In the genomic region with DNA sequence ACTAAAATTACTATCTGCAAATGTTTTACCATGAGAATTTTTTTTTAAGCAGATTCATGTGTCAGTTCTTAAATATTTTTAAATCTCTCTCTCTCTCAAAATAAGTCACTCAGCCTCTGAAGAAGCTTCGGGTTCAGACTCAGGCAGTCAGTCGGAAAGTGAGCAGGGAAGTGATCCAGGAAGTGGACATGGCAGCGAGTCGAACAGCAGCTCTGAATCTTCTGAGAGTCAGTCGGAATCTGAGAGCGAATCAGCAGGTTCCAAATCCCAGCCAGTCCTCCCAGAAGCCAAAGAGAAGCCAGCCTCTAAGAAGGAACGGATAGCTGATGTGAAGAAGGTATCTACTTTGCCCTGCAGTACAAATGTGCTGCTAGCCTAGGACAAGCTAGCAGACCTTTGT, we compare ENCODE assay signal across 12 cellular contexts. TPM values are rescaled to one million over a fixed set of nuclear protein-coding genes. Genes with fewer than 3 reads are reported as not detected.
A peak's percentile ranks its signal among the peaks of the same experiment; 100 is the strongest.
DNase-seq lines count a peak whose midpoint lies in the region; ATAC-seq and TF ChIP-seq lines count a peak whose summit lies in the region.
"Had no signal": no experiment of that assay in that cellular context is flagged by ENCODE, and none has a peak within 500 bp of the region (broad histone marks: within the 10 kb centered on the region; RNA-seq: fewer than 3 reads in every experiment).

No MANE protein-coding gene starts in this region.

- H3K9me3 ChIP-seq in mammary epithelial cell (replicated peaks; ENCODE audit: insufficient read depth, low read length) (no peaks in the 10 kb centered on the region), tibial nerve (no peaks in the 10 kb centered on the region)
- H3K9me3 ChIP-seq: upper lobe of left lung had no signal

- in situ Hi-C loops in mammary epithelial cell (cut with MboI; ENCODE audit: low sequenced_read_pairs in 2 of 2): no loop called here

- no peaks in the 10 kb centered on the region for H4K20me1 ChIP-seq in mammary epithelial cell (ENCODE audit: insufficient read depth, low read length)

- dilution Hi-C loops in mammary epithelial cell (cut with HindIII; ENCODE audit: low sequenced_read_pairs): no loop called here

- peak overlapping the region; percentile 93 for H3K27ac Mint-ChIP-seq in MCF 10A (ENCODE audit: low read depth, unreplicated experiment)
- H3K27ac Mint-ChIP-seq in naive B cell: peak overlapping the region; percentile 6 to 93 (median 73)

- 97% methylated on average over 7 of the region's 7 CpGs for WGBS in mammary epithelial cell (ENCODE audit: low coverage, missing lambda C conversion rate)
- 57 to 60% methylated on average over 7 of the region's 7 CpGs for WGBS in tibial nerve, 2 donors

- no peaks in the 10 kb centered on the region for H3K9me3 Mint-ChIP-seq in MCF 10A (ENCODE audit: unreplicated experiment)
- H3K9me3 Mint-ChIP-seq in naive B cell: no peaks in the 10 kb centered on the region

- TF ChIP-seq POLR2A in tibial nerve (IDR thresholded peaks at IDR 0.05): no peak

- intact Hi-C loops in MCF 10A (cut with micrococcal nuclease) (no loop called here), mammary epithelial cell (cut with micrococcal nuclease) (no loop called here)

- H3K4me1 ChIP-seq in mammary epithelial cell (ENCODE audit: insufficient read depth, low read length): peaks cover 37% of the 10 kb centered on the region
- H3K4me1 ChIP-seq in tibial nerve: peaks cover 0 to 75% (median 28%) of the 10 kb centered on the region in 4 donors

- H3K4me2 ChIP-seq in mammary epithelial cell (ENCODE audit: insufficient read depth, low read depth, low read length): no peak overlapping the region

- H3K4me1 Mint-ChIP-seq in MCF 10A (ENCODE audit: insufficient read depth, unreplicated experiment) (peaks cover 39% of the 10 kb centered on the region), naive B cell (peaks cover 30 to 62% (median 58%) of the 10 kb centered on the region in 3 donors)

- peaks cover 40% of the 10 kb centered on the region for H3K36me3 ChIP-seq in mammary epithelial cell (ENCODE audit: insufficient read depth, low read length)
- peaks cover 7 to 47% (median 20%) of the 10 kb centered on the region in 3 donors for H3K36me3 ChIP-seq in tibial nerve

- TF ChIP-seq EP300 in tibial nerve (IDR thresholded peaks at IDR 0.05): no peak

- POLR2A ChIA-PET in MCF 10A (lab: Yijun Ruan, JAX): interaction anchor here (0.7 to 13.0 kb wide), 7 partner anchors 17 to 124 kb away, joined by 3 to 258 read pairs (median 7); no protein-coding TSS in a partner anchor

- H3K36me3 Mint-ChIP-seq in MCF 10A (ENCODE audit: insufficient read depth, unreplicated experiment): peaks cover 88% of the 10 kb centered on the region
- peaks cover 0 to 37% of the 10 kb centered on the region in 2 donors for H3K36me3 Mint-ChIP-seq in naive B cell

- no TSS peak for BruUV-seq in MCF 10A (replicated peaks; lab: Mats Ljungman, UMichigan)
- no TSS peak for BruUV-seq in mammary epithelial cell (replicated peaks; lab: Mats Ljungman, UMichigan)

- no peak for ATAC-seq in naive B cell (ENCODE audit: low read depth in 2 of 2)
- ATAC-seq in HG02678 (IDR thresholded peaks at IDR 0.05; ENCODE audit: unreplicated experiment): no peak

- no peaks in the 10 kb centered on the region for H3K27me3 ChIP-seq in mammary epithelial cell (ENCODE audit: insufficient read depth, low read length)
- H3K27me3 ChIP-seq in tibial nerve: no peaks in the 10 kb centered on the region
- H3K27me3 ChIP-seq: upper lobe of left lung had no signal

- CTCF ChIA-PET in MCF 10A (lab: Yijun Ruan, JAX) (interaction anchor here (0.6 to 4.1 kb wide), 2 partner anchors 127 to 973 kb away, joined by 3 to 30 read pairs; no protein-coding TSS in a partner anchor), mammary epithelial cell (lab: Charles Lee; ENCODE audit: low non-redundant PET) (interaction anchor here (0.7 kb wide), 1 partner anchor 120 kb away, joined by 8 read pairs; no protein-coding TSS in a partner anchor)

- DNase-seq in MCF 10A (ENCODE audit: unreplicated experiment): no peak
- no peak for DNase-seq in mammary epithelial cell
- DNase-seq in cerebellum (ENCODE audit: low spot score): peak; percentile 51
- no peak for DNase-seq in naive B cell
- no peak for DNase-seq in tibial nerve (ENCODE audit: low spot score in 2 of 2)
- no peak for DNase-seq in DMS79 treated with DMSO at 0.1 percent for 48 hours (lab: John Stamatoyannopoulos, UW)
- DNase-seq in RPMI8226: no peak
- DNase-seq: NCI-H1092; stimulated activated CD4-positive, alpha-beta T cell treated with anti-CD3 and anti-CD28 coated beads, Interleukin-2, amount 100 ng/mL, for 48 hours; upper lobe of left lung had no signal

- no peak overlapping the region for H3K4me3 ChIP-seq in mammary epithelial cell (replicated peaks in 1 of 3; ENCODE audit: insufficient read depth in 1 of 3, low read depth in 2 of 3, low read length in 3 of 3)
- no peak overlapping the region for H3K4me3 ChIP-seq in tibial nerve
- H3K4me3 ChIP-seq: upper lobe of left lung had no signal

- no peak overlapping the region for H3K27ac ChIP-seq in mammary epithelial cell (ENCODE audit: insufficient read depth, low read depth, low read length)
- peak overlapping the region in 3 of 4 donors; percentile 26 to 31 (median 29) for H3K27ac ChIP-seq in tibial nerve
- H3K27ac ChIP-seq: HL-60 had no signal

- H3K9ac ChIP-seq in mammary epithelial cell (ENCODE audit: insufficient read depth, low read length): no peak overlapping the region

- no peak for TF ChIP-seq CTCF in MCF 10A (IDR thresholded peaks at IDR 0.05; ENCODE audit: unreplicated experiment)
- no peak for TF ChIP-seq CTCF in mammary epithelial cell (conservative IDR thresholded peaks at IDR 0.05 in 1 of 2, IDR thresholded peaks at IDR 0.05 in 1 of 2; ENCODE audit: extremely low read depth in 1 of 2, insufficient read depth in 1 of 2, low read depth in 1 of 2, low read length in 2 of 2)
- TF ChIP-seq CTCF in tibial nerve (IDR thresholded peaks at IDR 0.05): no peak

- H3K4me3 Mint-ChIP-seq in MCF 10A (ENCODE audit: unreplicated experiment) (no peak overlapping the region), naive B cell (peak overlapping the region in 2 of 8 donors; percentile 30 to 33)

- no peak overlapping the region for H2AFZ ChIP-seq in mammary epithelial cell (ENCODE audit: low read depth, low read length)

- H3K27me3 Mint-ChIP-seq in MCF 10A (ENCODE audit: insufficient read depth, unreplicated experiment) (no peaks in the 10 kb centered on the region), naive B cell (no peaks in the 10 kb centered on the region)

- peaks cover 98% of the 10 kb centered on the region for H3K79me2 ChIP-seq in mammary epithelial cell (ENCODE audit: insufficient read depth, low read length)

RNA-seq across cellular contexts. Expression of a gene that starts 24.1 kb away (rescaled TPM):
- total RNA-seq in MCF 10A (2022): 129 and 148 TPM in 2 replicates
- 100 to 1,000 TPM in 1 of 2 donors, 10 to 100 TPM in 1; 65.0 to 103 TPM for total RNA-seq in mammary epithelial cell
- polyA plus RNA-seq in mammary epithelial cell: 16.9 TPM
- polyA minus RNA-seq in mammary epithelial cell: 67.0 TPM
- total RNA-seq in cerebellum: 198 TPM
- 100 to 1,000 TPM in 1 of 6 donors, 10 to 100 TPM in 5; 41.6 to 134 (median 85.2) TPM for polyA plus RNA-seq in naive B cell (ENCODE audit: low read depth in 6 of 6)
- 100 to 1,000 TPM in 2 of 4 donors, 10 to 100 TPM in 2; 96.5 to 133 (median 102) TPM for total RNA-seq in tibial nerve
